Comparison of ENCODE assay signal across 7 cellular contexts in genomic region chr16:30395155-30395991, GRCh38. TPM values are rescaled to one million over a fixed set of nuclear protein-coding genes. Genes with fewer than 3 reads are reported as not detected.
DNase-seq lines count a peak whose midpoint lies in the region; ATAC-seq, FAIRE-seq and TF ChIP-seq lines count a peak whose summit lies in the region.

Gene ZNF48, plus strand, starts transcription at chr16:30395420. Its CDS starts 375 bp downstream, at chr16:30395795.

- TF ChIP-seq POLR2A in GM12891 (IDR thresholded peaks at IDR 0.05; ENCODE audit: low read depth, low read length) = no peak

- intact Hi-C loops in T-helper 2 cell treated with Interferon-gamma antibody and Interleukin-4, amounts not matched to agents 100 ng/mL and 5 ng/mL, for 36 hours (cut with micrococcal nuclease) = no loop called here

- peak; percentile 83 for DNase-seq in GM12891 (ENCODE audit: insufficient read length, low spot score)
- peak; percentile 63 for DNase-seq in NCI-H1694 treated with DMSO at 0.1 percent for 48 hours (lab: John Stamatoyannopoulos, UW)
- peak; percentile 74 for DNase-seq in brain microvascular endothelial cell
- DNase-seq in iPS DF 19.7 (ENCODE audit: low read depth, low spot score) = peak; percentile 77
- peak; percentile 72 for DNase-seq in renal cortical epithelial cell (ENCODE audit: low read depth)

- no peaks in the 10 kb centered on the region for H3K27me3 ChIP-seq in brain microvascular endothelial cell (replicated peaks)

- H3K36me3 ChIP-seq in brain microvascular endothelial cell (replicated peaks) = peaks cover 5% of the 10 kb centered on the region

- peak within 1 kb of the TSS; percentile 73 for H3K27ac ChIP-seq in brain microvascular endothelial cell

- no peak for TF ChIP-seq CTCF in brain microvascular endothelial cell (IDR thresholded peaks at IDR 0.05; ENCODE audit: low read depth, low read length, missing control alignments)

- in situ Hi-C loops in brain microvascular endothelial cell (cut with HindIII; ENCODE audit: low pct_ligation_motif_present, low sequenced_read_pairs) = no loop called here

- FAIRE-seq in GM12891 (lab: Jason Lieb, UNC) = peak; percentile 82

- H3K4me3 ChIP-seq in brain microvascular endothelial cell (ENCODE audit: low read depth, low read length) = peak within 1 kb of the TSS; percentile 77

- peak; percentile 60 for ATAC-seq in HG02763 (IDR thresholded peaks at IDR 0.05; ENCODE audit: unreplicated experiment)

TF ChIP-seq in GM12891, 5 proteins besides CTCF, POLR2A, EP300 and RAD21:
- no peak for TF ChIP-seq POLR2AphosphoS5 (IDR thresholded peaks at IDR 0.05; ENCODE audit: low read depth, low read length)
- no peak for TF ChIP-seq POU2F2 (IDR thresholded peaks at IDR 0.05; ENCODE audit: low read depth, low read length)
- peak; percentile 11; the same call in 1 of the 2 replicates for TF ChIP-seq SPI1 (IDR thresholded peaks at IDR 0.05; ENCODE audit: low read depth, low read length)
- peak; percentile 26 for TF ChIP-seq PAX5 (IDR thresholded peaks at IDR 0.05; ENCODE audit: insufficient read depth, low read length, severe bottlenecking)
- no peak for TF ChIP-seq TAF1 (IDR thresholded peaks at IDR 0.05; ENCODE audit: low read depth, low read length)
TF ChIP-seq in GM12891: peak in this region for 2.

RNA-seq across cellular contexts. Expression of gene ZNF48, which starts in this region (rescaled TPM):
- 3.8 TPM for polyA plus RNA-seq in GM12891 (2012; ENCODE audit: low read depth, missing spikeins)
- total RNA-seq in T-helper 2 cell treated with Interferon-gamma antibody and Interleukin-4, amounts not matched to agents 100 ng/mL and 5 ng/mL, for 36 hours = 11.8 and 12.4 TPM in 2 replicates
- total RNA-seq in renal cortical epithelial cell = 12.7 and 13.8 TPM in 2 replicates

Comparison
In these comparisons a context has a peak if more than half of its experiments do, and no peak if none do; other contexts are left out.
1. Peak in every context shown above with its lines: DNase-seq, ATAC-seq, H3K4me3 ChIP-seq and H3K27ac ChIP-seq.